In the genomic region with DNA sequence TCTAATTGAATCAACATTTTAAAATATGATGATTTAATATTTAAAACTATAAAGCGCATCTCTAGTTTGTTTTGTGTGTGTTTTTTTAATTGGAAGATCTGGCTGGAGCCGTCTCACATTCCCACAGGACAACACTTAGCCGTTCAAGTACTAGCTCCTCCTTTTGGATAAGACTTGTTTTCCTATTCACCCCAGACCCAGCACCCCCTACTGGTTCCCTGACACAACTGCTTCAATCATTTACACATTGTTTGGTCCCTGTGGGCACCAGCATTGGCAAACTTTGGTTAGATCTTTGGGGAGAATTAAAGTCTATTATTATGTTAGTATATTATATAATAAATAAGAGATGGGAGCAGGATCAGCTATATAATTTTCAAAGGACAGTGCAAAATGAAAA, we compare ENCODE assay signal across 9 cellular contexts.
A peak's percentile ranks its signal among the peaks of the same experiment; 100 is the strongest.
DNase-seq lines count a peak whose midpoint lies in the region; ATAC-seq and TF ChIP-seq lines count a peak whose summit lies in the region.
"Had no signal": no experiment of that assay in that cellular context is flagged by ENCODE, and none has a peak within 500 bp of the region (broad histone marks: within the 10 kb centered on the region; RNA-seq: fewer than 3 reads in every experiment).

No MANE protein-coding gene starts in this region.

- no peak overlapping the region for H3K27ac ChIP-seq in C4-2B

- no peak overlapping the region for H3K4me3 ChIP-seq in NB4 (ENCODE audit: low read depth, low read length)

- DNase-seq in NB4 (ENCODE audit: low read depth) (peak; percentile 39), fibroblast of the conjunctiva (ENCODE audit: low read depth) (peak; percentile 4), NCI-H510A (lab: John Stamatoyannopoulos, UW) (no peak), NOMO-1 (lab: John Stamatoyannopoulos, UW; ENCODE audit: unreplicated experiment in 2 of 2) (no peak), NCI-H187 treated with DMSO at 0.1 percent for 48 hours (lab: John Stamatoyannopoulos, UW) (no peak)
- DNase-seq in activated CD4-positive, CD25-positive, alpha-beta regulatory T cell (lab: John Stamatoyannopoulos, UW): no peak
- DNase-seq: NCI-H774 had no signal

- TF ChIP-seq CTCF in C4-2B (conservative IDR thresholded peaks at IDR 0.05): peak; percentile 66
- peak; percentile 56 for TF ChIP-seq CTCF in NB4 (IDR thresholded peaks at IDR 0.05; ENCODE audit: low read depth, low read length)

- ATAC-seq in GM21786 (IDR thresholded peaks at IDR 0.05; ENCODE audit: unreplicated experiment): peak; percentile 39

- no peak for TF ChIP-seq POLR2A in NB4 (IDR thresholded peaks at IDR 0.05; ENCODE audit: extremely low read depth, insufficient read length)

Comparison
In these comparisons a context has a peak if more than half of its experiments do, and no peak if none do; other contexts are left out.
1. DNase-seq: peak in NB4 (single experiment) and fibroblast of the conjunctiva (single experiment); none in NCI-H510A (single experiment), NOMO-1 (0 of 2), NCI-H187 treated with DMSO at 0.1 percent for 48 hours (single experiment) and activated CD4-positive, CD25-positive, alpha-beta regulatory T cell (0 of 4).